1 cellular context compared by ENCODE assay signal in the genomic region with DNA sequence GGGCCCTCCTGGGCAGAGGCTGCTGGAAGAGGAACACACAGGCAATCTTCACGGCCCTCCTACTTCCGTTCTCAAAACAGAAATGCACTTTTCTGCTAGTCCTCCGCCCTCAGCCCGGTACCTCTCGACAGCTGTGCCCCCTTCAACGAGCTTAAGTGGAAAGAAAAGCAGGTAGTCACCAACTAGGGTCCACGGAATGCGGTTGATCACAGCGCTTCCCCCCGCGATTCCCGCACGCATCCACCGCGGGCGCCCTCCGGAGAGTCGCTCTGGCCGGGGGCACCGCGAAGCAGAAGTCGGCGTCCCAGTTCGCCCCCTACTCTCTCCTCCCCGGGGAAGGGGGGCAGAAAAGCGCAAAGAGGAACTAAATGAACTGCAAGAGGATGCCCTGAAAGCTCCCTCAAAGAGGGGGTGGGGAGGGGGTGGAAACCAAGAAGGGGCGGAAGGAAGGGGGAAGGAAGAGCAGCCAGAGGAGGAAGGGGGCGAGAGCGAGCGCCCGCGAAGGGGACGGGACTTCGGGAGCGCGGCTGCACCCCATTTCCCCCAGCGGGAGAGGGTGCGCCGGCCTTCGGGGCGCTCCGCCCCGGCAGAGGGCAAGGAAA.
TF ChIP-seq lines count a peak whose summit lies in the region.

No MANE protein-coding gene starts in this region.

TF ChIP-seq in HepG2, 621 proteins besides CTCF, POLR2A, EP300 and RAD21 (continued from another document and continues in another):
- no peak for TF ChIP-seq ZBTB25 (CRISPR knock-in tag; IDR thresholded peaks at IDR 0.05)
- no peak for TF ChIP-seq BCLAF1 (IDR thresholded peaks at IDR 0.05)
- TF ChIP-seq, protein P1, sequence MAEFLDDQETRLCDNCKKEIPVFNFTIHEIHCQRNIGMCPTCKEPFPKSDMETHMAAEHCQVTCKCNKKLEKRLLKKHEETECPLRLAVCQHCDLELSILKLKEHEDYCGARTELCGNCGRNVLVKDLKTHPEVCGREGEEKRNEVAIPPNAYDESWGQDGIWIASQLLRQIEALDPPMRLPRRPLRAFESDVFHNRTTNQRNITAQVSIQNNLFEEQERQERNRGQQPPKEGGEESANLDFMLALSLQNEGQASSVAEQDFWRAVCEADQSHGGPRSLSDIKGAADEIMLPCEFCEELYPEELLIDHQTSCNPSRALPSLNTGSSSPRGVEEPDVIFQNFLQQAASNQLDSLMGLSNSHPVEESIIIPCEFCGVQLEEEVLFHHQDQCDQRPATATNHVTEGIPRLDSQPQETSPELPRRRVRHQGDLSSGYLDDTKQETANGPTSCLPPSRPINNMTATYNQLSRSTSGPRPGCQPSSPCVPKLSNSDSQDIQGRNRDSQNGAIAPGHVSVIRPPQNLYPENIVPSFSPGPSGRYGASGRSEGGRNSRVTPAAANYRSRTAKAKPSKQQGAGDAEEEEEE (CRISPR knock-in tag; IDR thresholded peaks at IDR 0.05; ENCODE audit: borderline replicate concordance): no peak
- no peak for TF ChIP-seq TAF15 (IDR thresholded peaks at IDR 0.05; ENCODE audit: low read depth, low read length, poor library complexity, severe bottlenecking)
- no peak for TF ChIP-seq CCAR2 (optimal IDR thresholded peaks at IDR 0.05; ENCODE audit: low read depth, low read length)
- no peak for TF ChIP-seq ELK4 (CRISPR knock-in tag; IDR thresholded peaks at IDR 0.05; ENCODE audit: borderline replicate concordance)
- TF ChIP-seq, protein P2, sequence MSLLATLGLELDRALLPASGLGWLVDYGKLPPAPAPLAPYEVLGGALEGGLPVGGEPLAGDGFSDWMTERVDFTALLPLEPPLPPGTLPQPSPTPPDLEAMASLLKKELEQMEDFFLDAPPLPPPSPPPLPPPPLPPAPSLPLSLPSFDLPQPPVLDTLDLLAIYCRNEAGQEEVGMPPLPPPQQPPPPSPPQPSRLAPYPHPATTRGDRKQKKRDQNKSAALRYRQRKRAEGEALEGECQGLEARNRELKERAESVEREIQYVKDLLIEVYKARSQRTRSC (CRISPR knock-in tag; IDR thresholded peaks at IDR 0.05; ENCODE audit: low read depth): no peak
- no peak for TF ChIP-seq NR2F6 (IDR thresholded peaks at IDR 0.05)
- no peak for TF ChIP-seq NR2F6 (CRISPR knock-in tag; IDR thresholded peaks at IDR 0.05)
- TF ChIP-seq ZNF230 (CRISPR knock-in tag; IDR thresholded peaks at IDR 0.05): no peak
- no peak for TF ChIP-seq GTF3A (CRISPR knock-in tag; conservative IDR thresholded peaks at IDR 0.05)
- no peak for TF ChIP-seq SOX13 (IDR thresholded peaks at IDR 0.05)
- no peak for TF ChIP-seq SOX13 (CRISPR knock-in tag; conservative IDR thresholded peaks at IDR 0.05 in 1 of 2, IDR thresholded peaks at IDR 0.05 in 1 of 2)
- peak; percentile 50; the same call in 1 of the 2 replicates for TF ChIP-seq ZBTB7B (CRISPR knock-in tag; IDR thresholded peaks at IDR 0.05)
- no peak; the same call in 1 of the 2 replicates for TF ChIP-seq MAF1 (CRISPR knock-in tag; IDR thresholded peaks at IDR 0.05; ENCODE audit: borderline replicate concordance)
- no peak for TF ChIP-seq CSRNP2 (CRISPR knock-in tag; conservative IDR thresholded peaks at IDR 0.05; ENCODE audit: low read depth)
- no peak for TF ChIP-seq KAT7 (CRISPR knock-in tag; IDR thresholded peaks at IDR 0.05; ENCODE audit: borderline replicate concordance)
- no peak for TF ChIP-seq SP5 (CRISPR knock-in tag; IDR thresholded peaks at IDR 0.05; ENCODE audit: borderline replicate concordance, low read depth)
- no peak for TF ChIP-seq ZNF143 (CRISPR knock-in tag; IDR thresholded peaks at IDR 0.05)
- 0 out of 2 replicates have a peak, but pooled peaks have one; percentile 51 for TF ChIP-seq ZBTB7A (CRISPR knock-in tag; IDR thresholded peaks at IDR 0.05)
- TF ChIP-seq ARNTL (CRISPR knock-in tag; IDR thresholded peaks at IDR 0.05): no peak
- no peak for TF ChIP-seq SNAI1 (CRISPR knock-in tag; IDR thresholded peaks at IDR 0.05; ENCODE audit: borderline replicate concordance)
- no peak for TF ChIP-seq PAXIP1 (CRISPR knock-in tag; conservative IDR thresholded peaks at IDR 0.05)
- TF ChIP-seq, protein P3, sequence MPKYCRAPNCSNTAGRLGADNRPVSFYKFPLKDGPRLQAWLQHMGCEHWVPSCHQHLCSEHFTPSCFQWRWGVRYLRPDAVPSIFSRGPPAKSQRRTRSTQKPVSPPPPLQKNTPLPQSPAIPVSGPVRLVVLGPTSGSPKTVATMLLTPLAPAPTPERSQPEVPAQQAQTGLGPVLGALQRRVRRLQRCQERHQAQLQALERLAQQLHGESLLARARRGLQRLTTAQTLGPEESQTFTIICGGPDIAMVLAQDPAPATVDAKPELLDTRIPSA (CRISPR knock-in tag; IDR thresholded peaks at IDR 0.05; ENCODE audit: borderline replicate concordance): no peak
- no peak for TF ChIP-seq ZNF260 (CRISPR knock-in tag; IDR thresholded peaks at IDR 0.05; ENCODE audit: borderline replicate concordance, low read depth)
- no peak for TF ChIP-seq THAP11 (CRISPR knock-in tag; IDR thresholded peaks at IDR 0.05)
- no peak for TF ChIP-seq ZNF232 (CRISPR knock-in tag; IDR thresholded peaks at IDR 0.05; ENCODE audit: borderline replicate concordance)
- no peak for TF ChIP-seq ZFP41 (CRISPR knock-in tag; IDR thresholded peaks at IDR 0.05; ENCODE audit: borderline replicate concordance)
- no peak for TF ChIP-seq NCOA5 (CRISPR knock-in tag; IDR thresholded peaks at IDR 0.05)
- TF ChIP-seq, protein P4, sequence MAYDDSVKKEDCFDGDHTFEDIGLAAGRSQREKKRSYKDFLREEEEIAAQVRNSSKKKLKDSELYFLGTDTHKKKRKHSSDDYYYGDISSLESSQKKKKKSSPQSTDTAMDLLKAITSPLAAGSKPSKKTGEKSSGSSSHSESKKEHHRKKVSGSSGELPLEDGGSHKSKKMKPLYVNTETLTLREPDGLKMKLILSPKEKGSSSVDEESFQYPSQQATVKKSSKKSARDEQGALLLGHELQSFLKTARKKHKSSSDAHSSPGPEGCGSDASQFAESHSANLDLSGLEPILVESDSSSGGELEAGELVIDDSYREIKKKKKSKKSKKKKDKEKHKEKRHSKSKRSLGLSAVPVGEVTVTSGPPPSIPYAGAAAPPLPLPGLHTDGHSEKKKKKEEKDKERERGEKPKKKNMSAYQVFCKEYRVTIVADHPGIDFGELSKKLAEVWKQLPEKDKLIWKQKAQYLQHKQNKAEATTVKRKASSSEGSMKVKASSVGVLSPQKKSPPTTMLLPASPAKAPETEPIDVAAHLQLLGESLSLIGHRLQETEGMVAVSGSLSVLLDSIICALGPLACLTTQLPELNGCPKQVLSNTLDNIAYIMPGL (CRISPR knock-in tag; IDR thresholded peaks at IDR 0.05; ENCODE audit: borderline replicate concordance in 1 of 2, low read depth in 1 of 2): 0 out of 4 replicates have a peak, but pooled peaks of 1 of the 2 experiments have one; percentile 25
- no peak for TF ChIP-seq TFDP2 (CRISPR knock-in tag; IDR thresholded peaks at IDR 0.05)
